9 cellular contexts compared by ENCODE assay signal in the genomic region with DNA sequence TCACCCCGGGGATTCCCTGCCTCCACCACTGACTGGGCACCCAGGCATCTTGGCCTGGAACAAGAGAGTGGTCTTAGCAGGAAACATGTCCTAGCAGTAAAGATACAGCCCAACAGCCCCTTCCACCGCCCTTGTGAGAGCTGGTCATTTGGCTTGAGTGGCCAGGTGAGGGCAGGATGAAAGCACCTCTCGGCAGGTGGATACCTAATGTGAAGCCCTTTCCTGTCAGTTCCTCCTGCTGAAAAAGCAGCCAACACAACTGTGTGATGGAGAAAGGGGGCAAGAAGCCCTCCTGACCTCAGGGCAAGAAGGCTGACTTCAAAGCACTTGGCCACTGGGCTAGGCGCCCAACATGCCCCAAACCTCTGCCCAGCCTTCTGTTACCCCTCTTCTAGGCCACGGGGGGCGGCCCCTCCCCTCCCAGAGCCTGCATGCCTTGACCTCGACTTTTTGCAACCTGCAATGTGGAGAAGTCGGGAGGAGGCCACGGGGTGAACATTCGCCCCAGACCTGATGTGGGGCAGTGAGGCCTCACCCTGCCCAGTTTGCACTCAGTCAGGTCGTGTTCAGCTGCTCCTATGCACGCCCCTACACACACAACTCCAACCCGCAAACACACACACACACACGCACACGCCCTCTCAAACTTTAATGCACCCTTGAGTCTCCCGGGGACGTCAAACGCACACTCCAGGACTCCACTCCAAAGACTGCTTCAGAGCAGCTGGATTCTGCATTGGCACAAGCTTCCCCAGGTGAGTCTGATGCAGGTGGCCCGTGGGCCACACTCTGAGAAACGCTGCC. TPM values are rescaled to one million over a fixed set of nuclear protein-coding genes. Genes with fewer than 3 reads are reported as not detected.
DNase-seq lines count a peak whose midpoint lies in the region; ATAC-seq, FAIRE-seq and TF ChIP-seq lines count a peak whose summit lies in the region.
"Had no signal": no experiment of that assay in that cellular context is flagged by ENCODE, and none has a peak within 500 bp of the region (broad histone marks: within the 10 kb centered on the region; RNA-seq: fewer than 3 reads in every experiment).

No MANE protein-coding gene starts in this region.

- WGBS in right cardiac atrium, result 47% methylated on average over 20 of the region's 20 CpGs

- H4K20me1 ChIP-seq in PC-9 (ENCODE audit: insufficient read depth), result no peaks in the 10 kb centered on the region

- H3K9ac ChIP-seq in rectal smooth muscle tissue (ENCODE audit: low read length), result no peak overlapping the region
- no peak overlapping the region for H3K9ac ChIP-seq in kidney (ENCODE audit: low read length in 2 of 2)

- POLR2A ChIA-PET in Caco-2 (lab: Charles Lee), result no interaction called here
- POLR2A ChIA-PET in PC-9 (lab: Charles Lee; ENCODE audit: unreplicated experiment), result no interaction called here

- no peak overlapping the region for H3K27ac Mint-ChIP-seq in Caco-2 (ENCODE audit: unreplicated experiment)
- H3K27ac Mint-ChIP-seq: activated naive CD8-positive, alpha-beta T cell treated with anti-CD3 and anti-CD28 coated beads, Interleukin-2, amount 50 U/mL, for 24 hours had no signal

- H3K36me3 ChIP-seq in Caco-2 (ENCODE audit: control insufficient read depth, insufficient read depth, low read length), result no peaks in the 10 kb centered on the region
- no peaks in the 10 kb centered on the region for H3K36me3 ChIP-seq in rectal smooth muscle tissue (ENCODE audit: control insufficient read depth, insufficient read depth, low read length)
- H3K36me3 ChIP-seq in kidney (ENCODE audit: control insufficient read depth in 1 of 2, insufficient read depth in 2 of 2, low read length in 2 of 2), result no peaks in the 10 kb centered on the region
- H3K36me3 ChIP-seq in PC-9 (ENCODE audit: low read depth), result no peaks in the 10 kb centered on the region

- H3K9me3 ChIP-seq in Caco-2 (no peaks in the 10 kb centered on the region), right cardiac atrium (ENCODE audit: control insufficient read depth, low read length) (no peaks in the 10 kb centered on the region), kidney (ENCODE audit: control insufficient read depth in 1 of 2, low read length in 2 of 2) (no peaks in the 10 kb centered on the region), PC-9 (ENCODE audit: insufficient read depth, low read depth) (no peaks in the 10 kb centered on the region)

- TF ChIP-seq CTCF in Caco-2 (IDR thresholded peaks at IDR 0.05; ENCODE audit: insufficient read depth in 1 of 2, low read depth in 1 of 2, low read length in 1 of 2, severe bottlenecking in 1 of 2, unreplicated experiment in 1 of 2) (no peak), LNCaP clone FGC (IDR thresholded peaks at IDR 0.05; ENCODE audit: control insufficient read depth, extremely low read depth, insufficient read depth) (no peak), kidney (IDR thresholded peaks at IDR 0.05; ENCODE audit: borderline replicate concordance, extremely low read depth, insufficient read depth) (no peak), PC-9 (conservative IDR thresholded peaks at IDR 0.05) (no peak)

- peaks cover 7% of the 10 kb centered on the region for H3K9me3 Mint-ChIP-seq in Caco-2 (ENCODE audit: unreplicated experiment)

- BruUV-seq in Caco-2 (replicated peaks; lab: Mats Ljungman, UMichigan) (no TSS peak), PC-9 (replicated peaks; lab: Mats Ljungman, UMichigan) (no TSS peak)

- H3K4me2 ChIP-seq in PC-9, result no peak overlapping the region

- H3K4me3 ChIP-seq in Caco-2 (ENCODE audit: low read depth, low read length) (peak overlapping the region; percentile 52), LNCaP clone FGC (ENCODE audit: low read depth, low read length) (peak overlapping the region; percentile 39), right cardiac atrium (ENCODE audit: low read length) (peak overlapping the region; percentile 97), rectal smooth muscle tissue (ENCODE audit: low read length) (peak overlapping the region; percentile 60), kidney (ENCODE audit: low read length in 2 of 2) (peak overlapping the region in 1 of 2 donors; percentile 22), PC-9 (no peak overlapping the region)

- intact Hi-C loops in Caco-2 (cut with micrococcal nuclease; ENCODE audit: unreplicated experiment), result loop anchor here (1.0 to 2.0 kb wide), 2 partner anchors 103 to 116 kb away; no protein-coding TSS in a partner anchor
- intact Hi-C loops in right cardiac atrium (cut with DNase I), result no loop called here
- intact Hi-C loops in kidney (cut with DNase I), result no loop called here
- intact Hi-C loops in PC-9 (cut with micrococcal nuclease; ENCODE audit: unreplicated experiment), result no loop called here

- peak in 1 of 2 experiments; percentile 8 for DNase-seq in Caco-2
- no peak for DNase-seq in LNCaP clone FGC (ENCODE audit: low read depth)
- no peak for DNase-seq in right cardiac atrium
- no peak for DNase-seq in kidney
- no peak for DNase-seq in activated CD4-positive, alpha-beta T cell treated with anti-CD3 and anti-CD28 coated beads for 48 hours
- DNase-seq in PC-9, result no peak
- DNase-seq: activated naive CD8-positive, alpha-beta T cell treated with anti-CD3 and anti-CD28 coated beads, Interleukin-2, amount 50 U/mL, for 24 hours had no signal

- no peaks in the 10 kb centered on the region for H3K79me2 ChIP-seq in PC-9 (ENCODE audit: low read depth)

- H3K27me3 Mint-ChIP-seq in Caco-2 (ENCODE audit: insufficient read depth, unreplicated experiment), result peaks cover 8% of the 10 kb centered on the region

- no peaks in the 10 kb centered on the region for H3K36me3 Mint-ChIP-seq in Caco-2 (ENCODE audit: insufficient read depth, unreplicated experiment)

- no peak overlapping the region for H3K27ac ChIP-seq in right cardiac atrium (ENCODE audit: low read length)
- no peak overlapping the region for H3K27ac ChIP-seq in rectal smooth muscle tissue (ENCODE audit: low read depth, low read length)
- peak overlapping the region in 1 of 2 donors; percentile 18 for H3K27ac ChIP-seq in kidney (ENCODE audit: low read depth in 2 of 2, low read length in 2 of 2)
- no peak overlapping the region for H3K27ac ChIP-seq in PC-9

- no peak for FAIRE-seq in kidney (lab: Jason Lieb, UNC)

- no peaks in the 10 kb centered on the region for H3K27me3 ChIP-seq in Caco-2 (replicated peaks; ENCODE audit: control insufficient read depth, insufficient read depth, low read length)
- H3K27me3 ChIP-seq in right cardiac atrium (ENCODE audit: control insufficient read depth, insufficient read depth), result no peaks in the 10 kb centered on the region
- H3K27me3 ChIP-seq in rectal smooth muscle tissue (ENCODE audit: control insufficient read depth, insufficient read depth, low read length), result peaks cover 7% of the 10 kb centered on the region
- H3K27me3 ChIP-seq in PC-9 (ENCODE audit: insufficient read depth, low read depth), result peaks cover 20% of the 10 kb centered on the region; the same call in 1 of the 2 replicates

- peak in 1 of 2 donors; percentile 10 for ATAC-seq in right cardiac atrium
- no peak for ATAC-seq in HG02970 (IDR thresholded peaks at IDR 0.05; ENCODE audit: low FRiP score, unreplicated experiment)

- H3K9me2 ChIP-seq in PC-9 (ENCODE audit: insufficient read depth), result no peaks in the 10 kb centered on the region

- peak overlapping the region; percentile 70 for H3K4me3 Mint-ChIP-seq in Caco-2 (ENCODE audit: unreplicated experiment)
- H3K4me3 Mint-ChIP-seq: activated naive CD8-positive, alpha-beta T cell treated with anti-CD3 and anti-CD28 coated beads, Interleukin-2, amount 50 U/mL, for 24 hours had no signal

- H3K4me1 ChIP-seq in Caco-2 (0 out of 2 replicates have a peak, but pooled peaks cover 6% of the 10 kb centered on the region), right cardiac atrium (ENCODE audit: control insufficient read depth, insufficient read depth, low read length) (no peaks in the 10 kb centered on the region), rectal smooth muscle tissue (ENCODE audit: control insufficient read depth, insufficient read depth, low read length) (no peaks in the 10 kb centered on the region), kidney (ENCODE audit: control insufficient read depth in 1 of 2, insufficient read depth in 1 of 2, low read depth in 1 of 2, low read length in 2 of 2) (peaks cover 0 to 5% of the 10 kb centered on the region in 2 donors), PC-9 (replicated peaks; ENCODE audit: insufficient read depth) (no peaks in the 10 kb centered on the region)

- no peaks in the 10 kb centered on the region for H3F3A ChIP-seq in PC-9 (ENCODE audit: insufficient read depth, low read depth)

- no peak overlapping the region for H2AFZ ChIP-seq in PC-9

- peaks cover 7% of the 10 kb centered on the region for H3K4me1 Mint-ChIP-seq in Caco-2 (ENCODE audit: low read depth, unreplicated experiment)

- CTCF ChIA-PET in Caco-2 (lab: Charles Lee), result interaction anchor here (0.6 to 1.8 kb wide), 3 partner anchors 115 to 283 kb away, joined by 4 to 7 read pairs (median 4); a partner anchor contains a TSS
- CTCF ChIA-PET in PC-9 (lab: Charles Lee), result no interaction called here

RNA-seq across cellular contexts. Expression of a gene that starts 1.1 kb away (rescaled TPM):
- total RNA-seq in Caco-2 (2022) (7.5 and 8.3 TPM in 2 replicates), right cardiac atrium (1 to 10 TPM; 5.2 to 7.1 (median 6.0) TPM), kidney (7.5 TPM), PC-9 (2021) (not detected in 2 replicates)
- polyA plus RNA-seq in right cardiac atrium (2.4 TPM), kidney (ENCODE audit: insufficient read depth, low read depth, low replicate concordance) (4.8 TPM)
